ENCODE assay signal across 12 cellular contexts in genomic region chr3:186946756-186947375, GRCh38. TPM values are rescaled to one million over a fixed set of nuclear protein-coding genes. Genes with fewer than 3 reads are reported as not detected.
DNase-seq lines count a peak whose midpoint lies in the region; ATAC-seq and TF ChIP-seq lines count a peak whose summit lies in the region.
"Had no signal": no experiment of that assay in that cellular context is flagged by ENCODE, and none has a peak within 500 bp of the region (broad histone marks: within the 10 kb centered on the region; RNA-seq: fewer than 3 reads in every experiment).

No MANE protein-coding gene starts in this region.

- H3K4me3 ChIP-seq in cardiac muscle cell, result no peak overlapping the region
- H3K4me3 ChIP-seq: adrenal gland had no signal

- H3K4me1 ChIP-seq in cardiac muscle cell (ENCODE audit: low read depth), result peaks cover 64% of the 10 kb centered on the region
- H3K4me1 ChIP-seq: adrenal gland had no signal

- intact Hi-C loops in left cardiac atrium (cut with DNase I), result no loop called here

- H3K27ac Mint-ChIP-seq in stimulated activated naive B cell treated with anti-CD40 and anti-IgM and Interleukin-4, amounts not matched to agents 10 μg/mL and 1 μg/mL and 100 μg/mL, for 72 hours, result peak overlapping the region; percentile 91

- no peak for TF ChIP-seq CTCF in cardiac muscle cell (IDR thresholded peaks at IDR 0.05; ENCODE audit: low read depth, low read length)

- H3K36me3 ChIP-seq in cardiac muscle cell, result no peaks in the 10 kb centered on the region
- H3K36me3 ChIP-seq: adrenal gland had no signal

- H3K9me3 ChIP-seq in cardiac muscle cell (ENCODE audit: low read depth), result no peaks in the 10 kb centered on the region
- H3K9me3 ChIP-seq: adrenal gland had no signal

- H3K27me3 Mint-ChIP-seq in stimulated activated naive B cell treated with anti-CD40 and anti-IgM and Interleukin-4, amounts not matched to agents 10 μg/mL and 1 μg/mL and 100 μg/mL, for 72 hours, result no peaks in the 10 kb centered on the region

- no peaks in the 10 kb centered on the region for H3K27me3 ChIP-seq in cardiac muscle cell
- H3K27me3 ChIP-seq: adrenal gland had no signal

- peak overlapping the region in 1 of 2 donors; percentile 2 for H3K4me3 Mint-ChIP-seq in stimulated activated naive B cell treated with anti-CD40 and anti-IgM and Interleukin-4, amounts not matched to agents 10 μg/mL and 1 μg/mL and 100 μg/mL, for 72 hours

- peak overlapping the region; percentile 97 for H3K27ac ChIP-seq in cardiac muscle cell
- H3K27ac ChIP-seq: epithelial cell of prostate had no signal

- peaks cover 0 to 2% of the 10 kb centered on the region in 2 donors for H3K9me3 Mint-ChIP-seq in stimulated activated naive B cell treated with anti-CD40 and anti-IgM and Interleukin-4, amounts not matched to agents 10 μg/mL and 1 μg/mL and 100 μg/mL, for 72 hours

- H3K4me1 Mint-ChIP-seq in stimulated activated naive B cell treated with anti-CD40 and anti-IgM and Interleukin-4, amounts not matched to agents 10 μg/mL and 1 μg/mL and 100 μg/mL, for 72 hours, result peaks cover 44 to 73% of the 10 kb centered on the region in 2 donors

- no peak for DNase-seq in cardiac muscle cell (ENCODE audit: low read depth in 1 of 2, low spot score in 1 of 2)
- DNase-seq in left cardiac atrium, result no peak
- peak; percentile 77 for DNase-seq in NAMALWA (ENCODE audit: low spot score)
- no peak for DNase-seq in stimulated activated naive B cell treated with anti-CD40 and anti-IgM and Interleukin-4, amounts not matched to agents 10 μg/mL and 1 μg/mL and 100 μg/mL, for 72 hours
- DNase-seq in DMS53 (lab: John Stamatoyannopoulos, UW), result no peak
- no peak for DNase-seq in nucleus accumbens (lab: John Stamatoyannopoulos, UW)
- DNase-seq in dermis blood vessel endothelial cell, result no peak
- DNase-seq: activated CD4-positive, alpha-beta T cell treated with anti-CD3 and anti-CD28 coated beads for 1 hour; adrenal gland; NCI-H1092 had no signal

- ATAC-seq in left cardiac atrium (no peak), GM21576 (IDR thresholded peaks at IDR 0.05; ENCODE audit: unreplicated experiment) (peak; percentile 79)
- peak in 1 of 2 donors; percentile 64 for ATAC-seq in stimulated activated naive B cell treated with anti-CD40 and anti-IgM and Interleukin-4, amounts not matched to agents 10 μg/mL and 1 μg/mL and 100 μg/mL, for 72 hours (replicated peaks)

- peaks cover 42 to 62% of the 10 kb centered on the region in 2 donors for H3K36me3 Mint-ChIP-seq in stimulated activated naive B cell treated with anti-CD40 and anti-IgM and Interleukin-4, amounts not matched to agents 10 μg/mL and 1 μg/mL and 100 μg/mL, for 72 hours

RNA-seq across cellular contexts. Expression of gene ST6GAL1, which starts 16.5 kb away (rescaled TPM):
- total RNA-seq in cardiac muscle cell, result 70.1 and 123 TPM in 2 replicates
- polyA plus RNA-seq in cardiac muscle cell, result 62.9 and 64.3 TPM in 2 replicates
- total RNA-seq in left cardiac atrium, result 10 to 100 TPM; 46.6 to 67.1 TPM
- 104 and 126 TPM in 2 replicates for total RNA-seq in dermis blood vessel endothelial cell
